In the genomic region with DNA sequence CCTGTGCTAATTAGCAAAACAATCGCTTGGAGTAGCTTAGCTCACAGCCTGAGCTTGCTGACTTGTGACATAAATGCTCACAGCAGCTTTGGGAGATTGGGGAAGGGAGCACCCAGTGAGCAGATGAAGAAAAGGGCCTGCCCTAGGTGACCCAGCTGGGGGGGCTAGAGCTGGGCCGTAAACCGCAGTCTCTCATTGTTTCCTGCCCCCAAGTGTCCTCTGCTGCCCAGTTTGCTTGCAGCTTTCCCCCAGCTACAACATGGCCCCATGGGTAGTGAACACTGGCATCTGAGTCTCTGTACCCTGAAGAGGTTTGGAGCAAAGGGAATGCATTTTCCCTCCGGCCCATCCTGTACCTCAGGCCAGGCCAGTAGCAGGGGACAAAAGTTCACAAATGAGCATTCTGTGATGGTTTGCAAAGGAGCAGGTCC, we compare ENCODE assay signal across 15 cellular contexts.
DNase-seq lines count a peak whose midpoint lies in the region; TF ChIP-seq lines count a peak whose summit lies in the region.
"Had no signal": no experiment of that assay in that cellular context is flagged by ENCODE, and none has a peak within 500 bp of the region (broad histone marks: within the 10 kb centered on the region; RNA-seq: fewer than 3 reads in every experiment).

No MANE protein-coding gene starts in this region.

- H3K79me1 ChIP-seq in mesendoderm (ENCODE audit: low read length), result no peaks in the 10 kb centered on the region

- H3K18ac ChIP-seq in mesendoderm (ENCODE audit: low read length), result no peak overlapping the region

- peaks cover 19% of the 10 kb centered on the region for H3K4me1 ChIP-seq in HUES64 (ENCODE audit: insufficient read depth, low read length)
- peaks cover 2% of the 10 kb centered on the region for H3K4me1 ChIP-seq in mesendoderm (ENCODE audit: control insufficient read depth, low read depth, low read length)
- H3K4me1 ChIP-seq in ascending aorta, result no peaks in the 10 kb centered on the region

- H3K9ac ChIP-seq in HUES64 (ENCODE audit: low read depth, low read length), result no peak overlapping the region
- no peak overlapping the region for H3K9ac ChIP-seq in mesendoderm (ENCODE audit: low read length)

- H4K8ac ChIP-seq in mesendoderm (ENCODE audit: low read depth, low read length), result no peak overlapping the region

- peak overlapping the region in 3 of 5 experiments; percentile 49 to 52 (median 52) for H3K27ac Mint-ChIP-seq in brain
- H3K27ac Mint-ChIP-seq: CD4-positive, alpha-beta T cell had no signal

- intact Hi-C loops in ascending aorta (cut with DNase I), result no loop called here

- no peaks in the 10 kb centered on the region for H3K36me3 Mint-ChIP-seq in brain

- no peak overlapping the region for H2BK15ac ChIP-seq in mesendoderm (replicated peaks; ENCODE audit: low read depth)

- H3K27me3 ChIP-seq in HUES64 (ENCODE audit: insufficient read depth, low read length) (no peaks in the 10 kb centered on the region), mesendoderm (ENCODE audit: insufficient read depth, low read length, poor library complexity) (no peaks in the 10 kb centered on the region), ascending aorta (no peaks in the 10 kb centered on the region)

- H2BK5ac ChIP-seq in mesendoderm (ENCODE audit: low read length), result no peak overlapping the region

- no peak overlapping the region for H3K4ac ChIP-seq in mesendoderm (ENCODE audit: low read depth, low read length)

- H3K27me3 Mint-ChIP-seq in brain, result no peaks in the 10 kb centered on the region
- H3K27me3 Mint-ChIP-seq: CD4-positive, alpha-beta T cell had no signal

- no peak overlapping the region for H3K23ac ChIP-seq in mesendoderm (ENCODE audit: low read length)

- no peak overlapping the region for H4K5ac ChIP-seq in mesendoderm (ENCODE audit: low read length)

- H3K4me3 ChIP-seq in HUES64 (ENCODE audit: low read length) (no peak overlapping the region), mesendoderm (ENCODE audit: low read length) (no peak overlapping the region), ascending aorta (no peak overlapping the region)
- H3K4me3 ChIP-seq: GM12878 had no signal

- H3K79me2 ChIP-seq in mesendoderm (ENCODE audit: control insufficient read depth, insufficient read depth, low read length), result no peaks in the 10 kb centered on the region

- H3K4me3 Mint-ChIP-seq in brain, result no peak overlapping the region
- H3K4me3 Mint-ChIP-seq: CD4-positive, alpha-beta T cell had no signal

- no peak overlapping the region for H2AK5ac ChIP-seq in mesendoderm (ENCODE audit: low read length)

- DNase-seq in ELF-1 (ENCODE audit: low read depth, low spot score), result peak; percentile 43
- peak; percentile 49 for DNase-seq in mesendoderm
- DNase-seq in NOMO-1 treated with dmso at 0.1 percent for 144 hours (lab: John Stamatoyannopoulos, UW; ENCODE audit: unreplicated experiment), result no peak
- DNase-seq in NCI-H2081 (lab: John Stamatoyannopoulos, UW), result no peak
- no peak for DNase-seq in NCI-H526 (lab: John Stamatoyannopoulos, UW)
- DNase-seq in ascending aorta (ENCODE audit: low spot score in 2 of 2), result no peak
- DNase-seq: Calu3; CD4-positive, alpha-beta T cell; KBM-7; NCI-H1048; NCI-H446; NCI-H774 had no signal

- peaks cover 17% of the 10 kb centered on the region for H3K4me1 Mint-ChIP-seq in brain

- no peak overlapping the region for H3K4me2 ChIP-seq in mesendoderm (ENCODE audit: low read length)

- no peaks in the 10 kb centered on the region for H3K9me3 Mint-ChIP-seq in brain
- H3K9me3 Mint-ChIP-seq: CD4-positive, alpha-beta T cell had no signal

- peak overlapping the region; percentile 60; the same call in 1 of the 2 replicates for H3K27ac ChIP-seq in HUES64 (ENCODE audit: low read depth, low read length)
- no peak overlapping the region for H3K27ac ChIP-seq in mesendoderm (ENCODE audit: low read depth, low read length)
- H3K27ac ChIP-seq in ascending aorta, result no peak overlapping the region

- H3K36me3 ChIP-seq in HUES64 (ENCODE audit: insufficient read depth, low read length), result no peaks in the 10 kb centered on the region
- H3K36me3 ChIP-seq in mesendoderm (ENCODE audit: control insufficient read depth, insufficient read depth, low read length), result no peaks in the 10 kb centered on the region
- H3K36me3 ChIP-seq in ascending aorta, result no peaks in the 10 kb centered on the region

- H3K56ac ChIP-seq in mesendoderm (ENCODE audit: low read length), result peak overlapping the region; percentile 22

- no peak overlapping the region for H2BK120ac ChIP-seq in mesendoderm (ENCODE audit: low read depth, low read length)

- TF ChIP-seq CTCF in brain (conservative IDR thresholded peaks at IDR 0.05) (no peak), ascending aorta (IDR thresholded peaks at IDR 0.05) (no peak)

- H3K9me3 ChIP-seq in HUES64 (ENCODE audit: insufficient read depth, low read depth, low read length) (no peaks in the 10 kb centered on the region), ascending aorta (no peaks in the 10 kb centered on the region)

- 20% methylated on average over 4 of the region's 4 CpGs for WGBS in HUES64
- WGBS in mesendoderm (ENCODE audit: extremely low coverage, insufficient coverage, low lambda C conversion rate), result no CpG with 5 or more reads among the region's 4 CpGs

Comparison
In these comparisons a context has a peak if more than half of its experiments do, and no peak if none do; other contexts are left out.
1. DNase-seq: peak in ELF-1 (single experiment) and mesendoderm (single experiment); none in NOMO-1 treated with dmso at 0.1 percent for 144 hours (single experiment), NCI-H2081 (0 of 2), NCI-H526 (0 of 2) and ascending aorta (0 of 2).